Comparison of ENCODE assay signal across 8 cellular contexts in genomic region chr13:77697208-77698103, GRCh38. TPM values are rescaled to one million over a fixed set of nuclear protein-coding genes. Genes with fewer than 3 reads are reported as not detected.
DNase-seq lines count a peak whose midpoint lies in the region; ATAC-seq and TF ChIP-seq lines count a peak whose summit lies in the region.

Gene SLAIN1, plus strand, starts transcription at chr13:77697687. Its CDS starts 227 bp downstream, at chr13:77697914.

- peak; percentile 71 for DNase-seq in ACHN
- DNase-seq in NCI-H446 treated with DMSO at 0.1 percent for 48 hours (lab: John Stamatoyannopoulos, UW), result peak; percentile 63
- DNase-seq in activated CD4-positive, alpha-beta T cell treated with anti-CD3 and anti-CD28 coated beads for 36 hours, result peak; percentile 88
- peak; percentile 72 for DNase-seq in colonic mucosa
- peak; percentile 87 for DNase-seq in right lobe of liver
- DNase-seq in stimulated activated CD4-positive, alpha-beta T cell treated with anti-CD3 and anti-CD28 coated beads, Interleukin-4, amount 100 ng/mL, for 4 hours, result peak; percentile 79 to 81

- peaks cover 5% of the 10 kb centered on the region for H3K27me3 ChIP-seq in colonic mucosa
- H3K27me3 ChIP-seq in right lobe of liver, result no peaks in the 10 kb centered on the region

- H3K27ac Mint-ChIP-seq in activated CD4-positive, alpha-beta T cell treated with anti-CD3 and anti-CD28 coated beads for 36 hours, result peak within 1 kb of the TSS; percentile 60

- H3K4me3 Mint-ChIP-seq in activated CD4-positive, alpha-beta T cell treated with anti-CD3 and anti-CD28 coated beads for 36 hours, result peak within 1 kb of the TSS; percentile 95

- in situ Hi-C loops in ACHN (cut with HindIII; ENCODE audit: low pct_ligation_motif_present, low pct_unique_long_range_greater_than_20kb, low sequenced_read_pairs), result no loop called here

- H3K27ac ChIP-seq in colonic mucosa, result no peak within 1 kb of the TSS
- H3K27ac ChIP-seq in right lobe of liver, result peak within 1 kb of the TSS; percentile 30 to 49 (median 34)

- H3K4me1 Mint-ChIP-seq in activated CD4-positive, alpha-beta T cell treated with anti-CD3 and anti-CD28 coated beads for 36 hours, result peaks cover 35% of the 10 kb centered on the region

- H3K9ac ChIP-seq in colonic mucosa (ENCODE audit: low read depth in 2 of 2, low read length in 2 of 2), result peak within 1 kb of the TSS in 1 of 2 donors; percentile 62

- H3K36me3 Mint-ChIP-seq in activated CD4-positive, alpha-beta T cell treated with anti-CD3 and anti-CD28 coated beads for 36 hours (ENCODE audit: low read depth), result peaks cover 6% of the 10 kb centered on the region

- CTCF ChIA-PET in activated CD4-positive, alpha-beta T cell treated with anti-CD3 and anti-CD28 coated beads for 36 hours (lab: Charles Lee), result interaction anchor here (1.4 kb wide), 1 partner anchor 40 kb away, joined by 6 read pairs; no protein-coding TSS in a partner anchor

- under 1% methylated on average over 16 of the region's 86 CpGs for WGBS in right lobe of liver (ENCODE audit: insufficient coverage, low coverage, low lambda C conversion rate, missing lambda C conversion rate)

- H3K4me1 ChIP-seq in colonic mucosa, result no peaks in the 10 kb centered on the region
- peaks cover 0 to 24% (median 8%) of the 10 kb centered on the region in 4 donors for H3K4me1 ChIP-seq in right lobe of liver

- peak; percentile 21 for TF ChIP-seq POLR2A in right lobe of liver (IDR thresholded peaks at IDR 0.05)

- H3K36me3 ChIP-seq in colonic mucosa (no peaks in the 10 kb centered on the region), right lobe of liver (no peaks in the 10 kb centered on the region)

- no peaks in the 10 kb centered on the region for H3K9me3 Mint-ChIP-seq in activated CD4-positive, alpha-beta T cell treated with anti-CD3 and anti-CD28 coated beads for 36 hours (ENCODE audit: low read depth)

- H3K9me3 ChIP-seq in colonic mucosa (no peaks in the 10 kb centered on the region), right lobe of liver (no peaks in the 10 kb centered on the region)

- intact Hi-C loops in activated CD4-positive, alpha-beta T cell treated with anti-CD3 and anti-CD28 coated beads for 36 hours (cut with DNase I, micrococcal nuclease), result loop anchor here (1.0 to 5.0 kb wide), 11 partner anchors 31 to 960 kb away; partner anchors contain the start of genes CLN5 (in 2 of the 2), FBXL3 (in 1 of the 2) and OBI1 (in 1 of the 2)
- intact Hi-C loops in colonic mucosa (cut with DNase I), result no loop called here
- intact Hi-C loops in right lobe of liver (cut with DNase I), result no loop called here

- H3K27me3 Mint-ChIP-seq in activated CD4-positive, alpha-beta T cell treated with anti-CD3 and anti-CD28 coated beads for 36 hours, result no peaks in the 10 kb centered on the region

- POLR2A ChIA-PET in activated CD4-positive, alpha-beta T cell treated with anti-CD3 and anti-CD28 coated beads for 36 hours (lab: Charles Lee), result interaction anchor here (0.6 to 1.2 kb wide), 2 partner anchors 40 to 299 kb away, joined by 3 read pairs; no protein-coding TSS in a partner anchor

- H3K4me3 ChIP-seq in colonic mucosa, result peak within 1 kb of the TSS; percentile 70
- peak within 1 kb of the TSS; percentile 69 to 84 (median 74) for H3K4me3 ChIP-seq in right lobe of liver

- TF ChIP-seq CTCF in colonic mucosa (IDR thresholded peaks at IDR 0.05) (no peak), right lobe of liver (IDR thresholded peaks at IDR 0.05) (no peak)

- ATAC-seq in GM18907 (IDR thresholded peaks at IDR 0.05; ENCODE audit: unreplicated experiment) (peak; percentile 80), HG03175 (IDR thresholded peaks at IDR 0.05; ENCODE audit: unreplicated experiment) (peak; percentile 66), right lobe of liver (peak; percentile 86 to 96 (median 91))
- peak; percentile 73 for ATAC-seq in activated CD4-positive, alpha-beta T cell treated with anti-CD3 and anti-CD28 coated beads for 36 hours

RNA-seq across cellular contexts. Expression of gene SLAIN1, which starts in this region (rescaled TPM):
- total RNA-seq in activated CD4-positive, alpha-beta T cell treated with anti-CD3 and anti-CD28 coated beads for 36 hours, result 10 to 100 TPM; 26.7 to 39.8 TPM
- total RNA-seq in colonic mucosa (1 to 10 TPM; 2.1 to 3.5 TPM), right lobe of liver (10 to 100 TPM in 1 of 6 experiments, 1 to 10 TPM in 5; 3.8 to 11.1 (median 5.8) TPM)

Comparison
In these comparisons a context has a peak if more than half of its experiments do, and no peak if none do; other contexts are left out.
1. intact Hi-C loops: an anchor here in activated CD4-positive, alpha-beta T cell treated with anti-CD3 and anti-CD28 coated beads for 36 hours (1.0 to 5.0 kb wide); none called in colonic mucosa and right lobe of liver.